ENCODE assay signal across 16 cellular contexts in genomic region chr1:184624626-184625025, GRCh38.
A peak's percentile ranks its signal among the peaks of the same experiment; 100 is the strongest.
DNase-seq lines count a peak whose midpoint lies in the region; ATAC-seq and TF ChIP-seq lines count a peak whose summit lies in the region.
"Had no signal": no experiment of that assay in that cellular context is flagged by ENCODE, and none has a peak within 500 bp of the region (broad histone marks: within the 10 kb centered on the region; RNA-seq: fewer than 3 reads in every experiment).

No MANE protein-coding gene starts in this region.

- no peaks in the 10 kb centered on the region for H4K20me1 ChIP-seq in osteoblast (ENCODE audit: insufficient read depth, low read length)

- TF ChIP-seq POLR2A in breast epithelium (IDR thresholded peaks at IDR 0.05): no peak

- no peak overlapping the region for H3K4me2 ChIP-seq in osteoblast (ENCODE audit: insufficient read depth, low read length)

- H3K79me2 ChIP-seq in osteoblast (ENCODE audit: insufficient read depth, low read length): no peaks in the 10 kb centered on the region

- H3K27ac ChIP-seq in right cardiac atrium (ENCODE audit: low read length) (peak overlapping the region; percentile 46), breast epithelium (peak overlapping the region; percentile 94 to 96), osteoblast (ENCODE audit: low read depth, low read length) (no peak overlapping the region)
- H3K27ac ChIP-seq: left lung, upper lobe of left lung had no signal

- H3K27me3 Mint-ChIP-seq in glutamatergic neuron (ENCODE audit: unreplicated experiment): no peaks in the 10 kb centered on the region

- WGBS in right cardiac atrium: 77% methylated on average over 5 of the region's 5 CpGs

- H3K9me3 ChIP-seq in right cardiac atrium (ENCODE audit: control insufficient read depth, low read length): no peaks in the 10 kb centered on the region
- no peaks in the 10 kb centered on the region for H3K9me3 ChIP-seq in breast epithelium
- H3K9me3 ChIP-seq in osteoblast (ENCODE audit: low read depth, low read length): no peaks in the 10 kb centered on the region
- H3K9me3 ChIP-seq: left lung, ovary, upper lobe of left lung had no signal

- no peaks in the 10 kb centered on the region for H3K36me3 Mint-ChIP-seq in glutamatergic neuron (ENCODE audit: unreplicated experiment)
- H3K36me3 Mint-ChIP-seq: activated naive CD4-positive, alpha-beta T cell treated with anti-CD3 and anti-CD28 coated beads, Interleukin-2, amount 50 U/mL, for 72 hours had no signal

- no peak overlapping the region for H3K4me3 Mint-ChIP-seq in glutamatergic neuron (ENCODE audit: unreplicated experiment)
- H3K4me3 Mint-ChIP-seq: stimulated activated effector memory CD8-positive, alpha-beta T cell treated with anti-CD3 and anti-CD28 coated beads, Interleukin-12 subunit alpha, Interleukin-12 subunit beta, amount 100 ng/mL, for 72 hours had no signal

- H3K4me1 ChIP-seq in right cardiac atrium (ENCODE audit: control insufficient read depth, insufficient read depth, low read length): peaks cover 34% of the 10 kb centered on the region
- peaks cover 13 to 23% of the 10 kb centered on the region in 2 donors for H3K4me1 ChIP-seq in breast epithelium
- H3K4me1 ChIP-seq in osteoblast (ENCODE audit: insufficient read depth, low read length): peaks cover 11% of the 10 kb centered on the region

- TF ChIP-seq CTCF in breast epithelium (IDR thresholded peaks at IDR 0.05) (no peak), osteoblast (IDR thresholded peaks at IDR 0.05; ENCODE audit: extremely low read depth, low read depth, low read length) (no peak), glutamatergic neuron (IDR thresholded peaks at IDR 0.05; ENCODE audit: partially characterized antibody, unreplicated experiment) (no peak)

- peaks cover 8% of the 10 kb centered on the region for H3K4me1 Mint-ChIP-seq in glutamatergic neuron (ENCODE audit: low read depth, unreplicated experiment)

- DNase-seq in right cardiac atrium (no peak), Right ventricle myocardium inferior (ENCODE audit: missing footprints) (no peak), breast epithelium (ENCODE audit: low spot score in 2 of 2) (no peak), osteoblast (ENCODE audit: insufficient read length, low spot score, missing footprints) (peak; percentile 37), ureter (ENCODE audit: low spot score) (no peak), glutamatergic neuron (no peak), cerebellar nuclear complex (lab: John Stamatoyannopoulos, UW) (no peak)
- DNase-seq in activated T-cell treated with anti-CD3 and anti-CD28 coated beads, Interleukin-2, amount 50 U/mL, for 48 hours: no peak
- DNase-seq: activated CD4-positive, alpha-beta T cell treated with anti-CD3 and anti-CD28 coated beads, Interleukin-2, amount 50 U/mL, for 48 hours; activated T-cell treated with anti-CD3 and anti-CD28 coated beads, Interleukin-2, amount 50 U/mL, for 1 hour; left lung; ovary; upper lobe of left lung had no signal

- no peak overlapping the region for H3K4me3 ChIP-seq in right cardiac atrium (ENCODE audit: low read length)
- no peak overlapping the region for H3K4me3 ChIP-seq in breast epithelium
- no peak overlapping the region for H3K4me3 ChIP-seq in osteoblast (ENCODE audit: insufficient read depth, low read length)
- H3K4me3 ChIP-seq: left lung, ovary, upper lobe of left lung had no signal

- intact Hi-C loops in right cardiac atrium (cut with DNase I): no loop called here
- intact Hi-C loops in Right ventricle myocardium inferior (cut with DNase I): loop anchor here (5.0 kb wide), 1 partner anchor 92 kb away; no protein-coding TSS in a partner anchor
- intact Hi-C loops in breast epithelium (cut with DNase I; ENCODE audit: low total_unique reads): no loop called here

- H3K27ac Mint-ChIP-seq in glutamatergic neuron (ENCODE audit: unreplicated experiment): no peak overlapping the region
- H3K27ac Mint-ChIP-seq: activated naive CD4-positive, alpha-beta T cell treated with anti-CD3 and anti-CD28 coated beads, Interleukin-2, amount 50 U/mL, for 72 hours; stimulated activated effector memory CD8-positive, alpha-beta T cell treated with anti-CD3 and anti-CD28 coated beads, Interleukin-12 subunit alpha, Interleukin-12 subunit beta, amount 100 ng/mL, for 72 hours had no signal

- ATAC-seq in right cardiac atrium (no peak), Right ventricle myocardium inferior (no peak)
- ATAC-seq: activated naive CD4-positive, alpha-beta T cell treated with anti-CD3 and anti-CD28 coated beads, Interleukin-2, amount 50 U/mL, for 72 hours; left lung; SK-N-SH treated with all-trans-retinoic acid at 6 μM for 48 hours; stimulated activated effector memory CD8-positive, alpha-beta T cell treated with anti-CD3 and anti-CD28 coated beads, Interleukin-12 subunit alpha, Interleukin-12 subunit beta, amount 100 ng/mL, for 72 hours had no signal

- no peak overlapping the region for H2AFZ ChIP-seq in osteoblast (ENCODE audit: low read length)

- H3K27me3 ChIP-seq in right cardiac atrium (ENCODE audit: control insufficient read depth, insufficient read depth) (no peaks in the 10 kb centered on the region), breast epithelium (no peaks in the 10 kb centered on the region), osteoblast (ENCODE audit: insufficient read depth, low read length) (no peaks in the 10 kb centered on the region)
- H3K27me3 ChIP-seq: left lung, ovary, upper lobe of left lung had no signal

- H3K36me3 ChIP-seq in breast epithelium: no peaks in the 10 kb centered on the region
- H3K36me3 ChIP-seq in osteoblast (ENCODE audit: insufficient read depth, low read length): no peaks in the 10 kb centered on the region
- H3K36me3 ChIP-seq: left lung, ovary had no signal

- no peaks in the 10 kb centered on the region for H3K9me3 Mint-ChIP-seq in glutamatergic neuron (ENCODE audit: unreplicated experiment)
- H3K9me3 Mint-ChIP-seq: activated naive CD4-positive, alpha-beta T cell treated with anti-CD3 and anti-CD28 coated beads, Interleukin-2, amount 50 U/mL, for 72 hours; stimulated activated effector memory CD8-positive, alpha-beta T cell treated with anti-CD3 and anti-CD28 coated beads, Interleukin-12 subunit alpha, Interleukin-12 subunit beta, amount 100 ng/mL, for 72 hours had no signal
